ENCODE assay signal across 14 cellular contexts in the genomic region with DNA sequence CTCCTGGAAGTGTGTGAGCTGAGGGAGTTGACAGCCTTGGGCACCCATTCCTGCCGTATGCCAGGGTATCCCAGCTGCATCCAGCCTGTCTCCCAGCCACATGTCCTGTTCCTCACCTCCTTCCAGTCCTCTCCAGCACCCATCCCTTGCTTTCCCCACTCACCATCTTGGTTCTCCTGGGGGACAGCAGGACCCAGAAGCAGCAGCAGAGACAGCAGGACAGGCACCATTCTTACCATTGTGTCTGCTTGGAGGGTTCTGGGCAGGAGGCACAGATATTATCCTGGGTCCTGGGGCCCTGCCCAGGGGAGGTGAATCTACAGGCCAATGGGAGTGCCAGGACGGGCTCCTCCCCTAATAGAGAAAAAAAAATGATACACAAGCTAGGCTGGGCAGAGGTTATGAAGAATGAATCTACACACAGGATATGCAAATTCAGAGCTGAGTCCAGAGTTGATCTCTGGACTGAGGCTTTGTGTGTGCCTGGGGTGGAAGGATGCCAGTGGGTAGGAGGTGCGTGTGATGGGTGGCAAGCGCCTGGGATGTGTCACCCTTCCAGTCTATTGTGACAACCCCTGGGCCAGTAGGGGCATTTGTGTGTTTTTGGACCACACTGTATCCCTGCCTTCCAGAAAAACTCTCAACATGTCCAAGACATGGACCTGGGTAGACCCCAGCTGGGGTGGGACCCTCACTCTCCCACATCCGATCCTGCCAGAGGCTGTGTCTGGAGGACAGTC. TPM values are rescaled to one million over a fixed set of nuclear protein-coding genes. Genes with fewer than 3 reads are reported as not detected.
DNase-seq lines count a peak whose midpoint lies in the region; ATAC-seq and TF ChIP-seq lines count a peak whose summit lies in the region.
"Had no signal": no experiment of that assay in that cellular context is flagged by ENCODE, and none has a peak within 500 bp of the region (broad histone marks: within the 10 kb centered on the region; RNA-seq: fewer than 3 reads in every experiment).

A gene (minus strand): TSS at position 250 of the 740 bp plus-strand sequence. CDS start 11 bp downstream, at position 239.

- intact Hi-C loops in right cardiac atrium (cut with DNase I) = no loop called here
- intact Hi-C loops in testis (cut with DNase I; ENCODE audit: low total_unique reads) = no loop called here
- intact Hi-C loops in gastrocnemius medialis (cut with DNase I; ENCODE audit: low total_unique reads) = no loop called here
- intact Hi-C loops in psoas muscle (cut with DNase I) = no loop called here

- H3K27me3 ChIP-seq in adipocyte (replicated peaks; ENCODE audit: control insufficient read depth, insufficient read depth, low read length) (peaks cover 37% of the 10 kb centered on the region), right cardiac atrium (ENCODE audit: control insufficient read depth, insufficient read depth) (no peaks in the 10 kb centered on the region), testis (no peaks in the 10 kb centered on the region), gastrocnemius medialis (peaks cover 0 to 2% (median 0%) of the 10 kb centered on the region in 3 donors), psoas muscle (ENCODE audit: insufficient read depth in 3 of 3, low read length in 2 of 3) (no peaks in the 10 kb centered on the region)

- TF ChIP-seq CTCF in testis (IDR thresholded peaks at IDR 0.05) (no peak), gastrocnemius medialis (IDR thresholded peaks at IDR 0.05 in 4 of 5, conservative IDR thresholded peaks at IDR 0.05 in 1 of 5) (no peak), psoas muscle (IDR thresholded peaks at IDR 0.05) (no peak)

- TF ChIP-seq POLR2A in testis (IDR thresholded peaks at IDR 0.05) (no peak), gastrocnemius medialis (IDR thresholded peaks at IDR 0.05) (no peak)

- H3K4me3 ChIP-seq in adipocyte (ENCODE audit: low read length) = peak within 1 kb of the TSS; percentile 63
- H3K4me3 ChIP-seq in right cardiac atrium (ENCODE audit: low read length) = no peak within 1 kb of the TSS
- H3K4me3 ChIP-seq in testis = no peak within 1 kb of the TSS
- H3K4me3 ChIP-seq in gastrocnemius medialis = no peak within 1 kb of the TSS
- H3K4me3 ChIP-seq in psoas muscle = no peak within 1 kb of the TSS
- H3K4me3 ChIP-seq: HAP-1 had no signal

- DNase-seq in DMS53 (lab: John Stamatoyannopoulos, UW) (peak; percentile 56), DMS53 treated with DMSO at 0.1 percent for 48 hours (lab: John Stamatoyannopoulos, UW; ENCODE audit: unreplicated experiment) (no peak), adipocyte (ENCODE audit: low read depth) (no peak), right cardiac atrium (no peak), testis (peak; percentile 47), gastrocnemius medialis (no peak), psoas muscle (no peak)
- no peak for DNase-seq in activated CD4-positive, alpha-beta T cell treated with anti-CD3 and anti-CD28 coated beads, Interleukin-2, amount 50 U/mL, for 1 hour
- DNase-seq: 8988T; activated naive CD4-positive, alpha-beta T cell; endodermal cell had no signal

- no peak within 1 kb of the TSS for H3K9ac ChIP-seq in adipocyte (ENCODE audit: low read length)
- H3K9ac ChIP-seq: parathyroid adenoma had no signal

- 53% methylated on average over 5 of the region's 5 CpGs for WGBS in right cardiac atrium
- 68 to 79% methylated on average over 5 of the region's 5 CpGs for WGBS in testis, 2 donors
- WGBS in psoas muscle, 3 donors = 52 to 61% (median 60%) methylated on average over 5 of the region's 5 CpGs

- ATAC-seq in right cardiac atrium (peak; percentile 57 to 64), gastrocnemius medialis (no peak), psoas muscle (no peak)

- H3K27ac ChIP-seq in right cardiac atrium (ENCODE audit: low read length) = no peak within 1 kb of the TSS
- no peak within 1 kb of the TSS for H3K27ac ChIP-seq in testis
- H3K27ac ChIP-seq in gastrocnemius medialis = no peak within 1 kb of the TSS
- no peak within 1 kb of the TSS for H3K27ac ChIP-seq in psoas muscle
- H3K27ac ChIP-seq: parathyroid adenoma had no signal

- H3K9me3 ChIP-seq in adipocyte (ENCODE audit: control insufficient read depth, low read length) = peaks cover 3% of the 10 kb centered on the region
- H3K9me3 ChIP-seq in right cardiac atrium (ENCODE audit: control insufficient read depth, low read length) = no peaks in the 10 kb centered on the region
- no peaks in the 10 kb centered on the region for H3K9me3 ChIP-seq in testis
- no peaks in the 10 kb centered on the region for H3K9me3 ChIP-seq in gastrocnemius medialis
- H3K9me3 ChIP-seq in psoas muscle = no peaks in the 10 kb centered on the region
- H3K9me3 ChIP-seq: HAP-1 had no signal

- peaks cover 6% of the 10 kb centered on the region for H3K4me1 ChIP-seq in adipocyte (ENCODE audit: control insufficient read depth, insufficient read depth, low read length)
- H3K4me1 ChIP-seq in right cardiac atrium (ENCODE audit: control insufficient read depth, insufficient read depth, low read length) = no peaks in the 10 kb centered on the region
- H3K4me1 ChIP-seq in testis = no peaks in the 10 kb centered on the region
- no peaks in the 10 kb centered on the region for H3K4me1 ChIP-seq in gastrocnemius medialis
- no peaks in the 10 kb centered on the region for H3K4me1 ChIP-seq in psoas muscle
- H3K4me1 ChIP-seq: HAP-1, parathyroid adenoma had no signal

- in situ Hi-C loops in gastrocnemius medialis (cut with MboI; ENCODE audit: low sequenced_read_pairs in 4 of 4) = no loop called here

- H3K36me3 ChIP-seq in adipocyte (ENCODE audit: control insufficient read depth, insufficient read depth, low read length, severe bottlenecking) (peaks cover 2% of the 10 kb centered on the region), testis (ENCODE audit: low read depth, missing control alignments) (no peaks in the 10 kb centered on the region), gastrocnemius medialis (no peaks in the 10 kb centered on the region), psoas muscle (ENCODE audit: insufficient read depth in 1 of 2, low read depth in 1 of 2) (no peaks in the 10 kb centered on the region)
- H3K36me3 ChIP-seq: HAP-1 had no signal

RNA-seq across cellular contexts. Expression of the gene that starts here (rescaled TPM):
- total RNA-seq in right cardiac atrium (10 to 100 TPM; 10.7 to 28.8 (median 16.1) TPM), testis (10 to 100 TPM; 42.1 to 81.2 TPM), gastrocnemius medialis (10 to 100 TPM in 1 of 4 donors, 1 to 10 TPM in 2, not detected in 1; 2.6 to 10.3 (median 4.2) TPM), psoas muscle (under 1 TPM; 0.49 to 0.82 (median 0.59) TPM)
- polyA plus RNA-seq in right cardiac atrium (17.0 TPM), testis (ENCODE audit: insufficient read depth, low read depth, low replicate concordance) (60.5 TPM), psoas muscle (1 to 10 TPM in 2 of 3 donors, under 1 TPM in 1; 0.73 to 2.4 (median 1.6) TPM)
- total RNA-seq: endodermal cell; T-helper 2 cell treated with Interferon-gamma antibody and Interleukin-4, amounts not matched to agents 100 ng/mL and 5 ng/mL, for 36 hours had no signal

Comparison
In these comparisons a context has a peak if more than half of its experiments do, and no peak if none do; other contexts are left out.
1. DNase-seq: peak in DMS53 (single experiment) and testis (single experiment); none in DMS53 treated with DMSO at 0.1 percent for 48 hours (single experiment), adipocyte (single experiment), right cardiac atrium (0 of 3), gastrocnemius medialis (0 of 2), activated CD4-positive, alpha-beta T cell treated with anti-CD3 and anti-CD28 coated beads, Interleukin-2, amount 50 U/mL, for 1 hour (single experiment) and psoas muscle (0 of 2).
2. ATAC-seq: peak in right cardiac atrium (2 of 2); none in gastrocnemius medialis (0 of 2) and psoas muscle (0 of 4).